In the genomic region with DNA sequence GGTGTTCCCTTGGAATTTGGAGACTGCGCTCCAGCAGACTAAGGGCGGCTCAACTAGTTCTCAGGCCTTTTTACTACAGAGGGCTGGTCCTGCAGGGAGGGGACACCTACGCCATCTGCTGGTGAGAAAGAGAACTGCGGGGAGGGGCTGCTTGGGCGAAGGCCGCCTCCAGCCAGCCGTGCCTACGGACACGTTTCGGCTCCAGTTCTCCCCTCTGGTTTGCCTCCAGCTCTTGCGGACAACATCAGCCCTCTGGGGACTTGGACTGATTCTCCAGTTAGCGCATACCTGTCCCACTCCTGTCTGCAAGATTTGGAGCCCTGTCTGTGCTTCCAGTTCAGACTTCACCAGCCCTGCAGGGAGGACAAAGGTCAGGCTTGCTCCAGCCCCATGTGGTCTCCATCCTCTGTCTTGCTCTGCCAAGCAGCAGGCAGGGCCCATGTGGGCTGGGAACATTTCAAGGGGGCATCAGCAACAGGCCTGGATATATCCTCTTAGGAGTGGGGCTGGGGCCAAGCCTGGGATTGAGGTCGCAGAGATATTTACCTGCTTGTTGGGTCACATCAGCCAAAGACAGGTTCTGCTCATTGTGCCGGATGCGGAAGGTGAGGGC, we compare ENCODE assay signal across 9 cellular contexts. TPM values are rescaled to one million over a fixed set of nuclear protein-coding genes. Genes with fewer than 3 reads are reported as not detected.
DNase-seq lines count a peak whose midpoint lies in the region; ATAC-seq, FAIRE-seq and TF ChIP-seq lines count a peak whose summit lies in the region.
"Had no signal": no experiment of that assay in that cellular context is flagged by ENCODE, and none has a peak within 500 bp of the region (broad histone marks: within the 10 kb centered on the region; RNA-seq: fewer than 3 reads in every experiment).

No MANE protein-coding gene starts in this region.

- H3K4me3 ChIP-seq in bronchial epithelial cell (ENCODE audit: low read depth, low read length) (no peak overlapping the region), kidney epithelial cell (ENCODE audit: low read depth, low read length) (no peak overlapping the region)

- H3K9me3 Mint-ChIP-seq in WTC11 = peaks cover 5% of the 10 kb centered on the region; the same call in 1 of the 2 replicates

- CTCF ChIA-PET in WTC11 (lab: Charles Lee) = interaction anchor here (0.6 to 3.5 kb wide), 27 partner anchors 10 to 269 kb away, joined by 3 to 21 read pairs (median 4); partner anchors contain the start of genes ANKZF1, ATG9A, CNPPD1 and DNAJB2

- DNase-seq in NCI-H2227 treated with DMSO at 0.1 percent for 48 hours (lab: John Stamatoyannopoulos, UW) (peak; percentile 70), WTC11 (ENCODE audit: low spot score) (peak; percentile 94), bronchial epithelial cell (ENCODE audit: low read depth) (peak; percentile 69), kidney epithelial cell (ENCODE audit: low read depth) (no peak)
- peak; percentile 95 for DNase-seq in stimulated activated CD4-positive, alpha-beta T cell treated with anti-CD3 and anti-CD28 coated beads, Interleukin-2, amount 100 ng/mL, for 24 hours

- ATAC-seq in HG02938 (IDR thresholded peaks at IDR 0.05; ENCODE audit: unreplicated experiment) (peak; percentile 40), WTC11 (peak; percentile 55), HG02970 (IDR thresholded peaks at IDR 0.05; ENCODE audit: low FRiP score, unreplicated experiment) (no peak)

- TF ChIP-seq CTCF in GM12872 (IDR thresholded peaks at IDR 0.05; ENCODE audit: insufficient read depth, low read depth, low read length) (peak; percentile 100), WTC11 (IDR thresholded peaks at IDR 0.05) (peak; percentile 99), bronchial epithelial cell (IDR thresholded peaks at IDR 0.05; ENCODE audit: insufficient read depth, low read length, severe bottlenecking) (peak; percentile 99), kidney epithelial cell (IDR thresholded peaks at IDR 0.05; ENCODE audit: insufficient read depth, low read length, poor library complexity, severe bottlenecking) (peak; percentile 99)

- no peaks in the 10 kb centered on the region for H3K36me3 Mint-ChIP-seq in WTC11

- H3K4me1 Mint-ChIP-seq in WTC11 = peaks cover 24% of the 10 kb centered on the region

- peaks cover 75% of the 10 kb centered on the region for H3K27me3 Mint-ChIP-seq in WTC11 (ENCODE audit: low read depth)

- FAIRE-seq in bronchial epithelial cell (lab: Jason Lieb, UNC) = peak; percentile 23

- H3K4me3 Mint-ChIP-seq in WTC11 = peak overlapping the region; percentile 51

- H3K27me3 ChIP-seq in bronchial epithelial cell (ENCODE audit: control insufficient read depth, insufficient read depth, low read length) (peaks cover 16% of the 10 kb centered on the region), kidney epithelial cell (ENCODE audit: control insufficient read depth, insufficient read depth, low read length) (peaks cover 33% of the 10 kb centered on the region)

- no peak overlapping the region for H3K27ac Mint-ChIP-seq in WTC11

- H3K36me3 ChIP-seq in bronchial epithelial cell (ENCODE audit: control insufficient read depth, insufficient read depth, low read length) (no peaks in the 10 kb centered on the region), kidney epithelial cell (ENCODE audit: control insufficient read depth, insufficient read depth, low read length) (no peaks in the 10 kb centered on the region)

- POLR2A ChIA-PET in WTC11 (lab: Charles Lee) = no interaction called here

TF ChIP-seq in WTC11, 78 proteins besides CTCF, POLR2A, EP300 and RAD21:
- TF ChIP-seq GTF2I (CRISPR knock-in tag; conservative IDR thresholded peaks at IDR 0.05) (no peak), ATF6 (CRISPR knock-in tag; IDR thresholded peaks at IDR 0.05) (no peak), RORB (CRISPR knock-in tag; IDR thresholded peaks at IDR 0.05) (no peak), CREM (CRISPR knock-in tag; IDR thresholded peaks at IDR 0.05) (0 out of 2 replicates have a peak, but pooled peaks have one; percentile 35), ZNF416 (CRISPR knock-in tag; IDR thresholded peaks at IDR 0.05) (no peak)
- TF ChIP-seq, protein P1, sequence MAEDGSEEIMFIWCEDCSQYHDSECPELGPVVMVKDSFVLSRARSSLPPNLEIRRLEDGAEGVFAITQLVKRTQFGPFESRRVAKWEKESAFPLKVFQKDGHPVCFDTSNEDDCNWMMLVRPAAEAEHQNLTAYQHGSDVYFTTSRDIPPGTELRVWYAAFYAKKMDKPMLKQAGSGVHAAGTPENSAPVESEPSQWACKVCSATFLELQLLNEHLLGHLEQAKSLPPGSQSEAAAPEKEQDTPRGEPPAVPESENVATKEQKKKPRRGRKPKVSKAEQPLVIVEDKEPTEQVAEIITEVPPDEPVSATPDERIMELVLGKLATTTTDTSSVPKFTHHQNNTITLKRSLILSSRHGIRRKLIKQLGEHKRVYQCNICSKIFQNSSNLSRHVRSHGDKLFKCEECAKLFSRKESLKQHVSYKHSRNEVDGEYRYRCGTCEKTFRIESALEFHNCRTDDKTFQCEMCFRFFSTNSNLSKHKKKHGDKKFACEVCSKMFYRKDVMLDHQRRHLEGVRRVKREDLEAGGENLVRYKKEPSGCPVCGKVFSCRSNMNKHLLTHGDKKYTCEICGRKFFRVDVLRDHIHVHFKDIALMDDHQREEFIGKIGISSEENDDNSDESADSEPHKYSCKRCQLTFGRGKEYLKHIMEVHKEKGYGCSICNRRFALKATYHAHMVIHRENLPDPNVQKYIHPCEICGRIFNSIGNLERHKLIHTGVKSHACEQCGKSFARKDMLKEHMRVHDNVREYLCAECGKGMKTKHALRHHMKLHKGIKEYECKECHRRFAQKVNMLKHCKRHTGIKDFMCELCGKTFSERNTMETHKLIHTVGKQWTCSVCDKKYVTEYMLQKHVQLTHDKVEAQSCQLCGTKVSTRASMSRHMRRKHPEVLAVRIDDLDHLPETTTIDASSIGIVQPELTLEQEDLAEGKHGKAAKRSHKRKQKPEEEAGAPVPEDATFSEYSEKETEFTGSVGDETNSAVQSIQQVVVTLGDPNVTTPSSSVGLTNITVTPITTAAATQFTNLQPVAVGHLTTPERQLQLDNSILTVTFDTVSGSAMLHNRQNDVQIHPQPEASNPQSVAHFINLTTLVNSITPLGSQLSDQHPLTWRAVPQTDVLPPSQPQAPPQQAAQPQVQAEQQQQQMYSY (CRISPR knock-in tag; IDR thresholded peaks at IDR 0.05) = peak; percentile 89

RNA-seq across cellular contexts. Expression of gene PTPRN, which starts 10.3 kb away (rescaled TPM):
- total RNA-seq in WTC11 (2021) = 3.8 to 5.7 TPM (median 5.2 TPM) in 3 replicates
- 0.13 and 1.3 TPM in 2 replicates for total RNA-seq in bronchial epithelial cell
- 2.5 and 3.8 TPM in 2 replicates for total RNA-seq in kidney epithelial cell
- total RNA-seq: pulmonary artery endothelial cell had no signal

RNA-seq across cellular contexts. Expression of gene DNAJB2, which starts 19.7 kb away (rescaled TPM):
- total RNA-seq in WTC11 (2021) (36.1 to 42.8 TPM (median 40.3 TPM) in 3 replicates), bronchial epithelial cell (57.6 and 60.0 TPM in 2 replicates), kidney epithelial cell (60.9 and 62.6 TPM in 2 replicates)

RNA-seq across cellular contexts. Expression of gene RESP18, which starts 33.7 kb away (rescaled TPM):
- not detected in 3 replicates for total RNA-seq in WTC11 (2021)
- not detected in 2 replicates for total RNA-seq in bronchial epithelial cell
- not detected in 2 replicates for total RNA-seq in kidney epithelial cell
- total RNA-seq: pulmonary artery endothelial cell had no signal

RNA-seq across cellular contexts. Expression of gene TUBA4A, which starts 45.1 kb away (rescaled TPM):
- total RNA-seq in WTC11 (2021) = 40.8 to 58.7 TPM (median 52.3 TPM) in 3 replicates
- 47.9 and 68.7 TPM in 2 replicates for total RNA-seq in bronchial epithelial cell
- 78.7 and 116 TPM in 2 replicates for total RNA-seq in kidney epithelial cell

RNA-seq across cellular contexts. Expression of gene TUBA4B, which starts 45.8 kb away (rescaled TPM):
- 0.20 TPM in 1 of 3 replicates, not detected in the others for total RNA-seq in WTC11 (2021)
- not detected in 2 replicates for total RNA-seq in bronchial epithelial cell
- not detected in 2 replicates for total RNA-seq in kidney epithelial cell
- total RNA-seq: pulmonary artery endothelial cell had no signal
